14 cellular contexts compared by ENCODE assay signal in the genomic region with DNA sequence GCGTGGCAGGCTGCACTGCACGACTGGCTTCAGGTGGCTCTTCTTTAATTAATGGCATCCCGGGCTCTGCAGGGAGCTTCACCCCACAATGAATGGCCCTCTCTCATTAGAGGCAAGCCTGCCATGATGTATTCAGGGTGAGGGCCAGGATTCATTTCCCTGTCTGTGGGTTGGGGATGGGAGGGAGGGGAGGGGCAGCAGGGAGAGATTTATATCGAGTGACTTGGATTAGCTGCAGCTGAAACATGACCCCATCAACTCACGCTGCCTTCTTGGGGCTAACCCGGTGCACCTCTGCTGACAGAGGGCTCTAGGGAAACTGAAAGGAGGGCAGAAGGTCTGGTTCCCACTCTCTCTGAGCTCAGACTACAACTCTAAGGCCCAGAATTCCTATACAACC. TPM values are rescaled to one million over a fixed set of nuclear protein-coding genes. Genes with fewer than 3 reads are reported as not detected.
DNase-seq lines count a peak whose midpoint lies in the region; ATAC-seq and TF ChIP-seq lines count a peak whose summit lies in the region.
"Had no signal": no experiment of that assay in that cellular context is flagged by ENCODE, and none has a peak within 500 bp of the region (broad histone marks: within the 10 kb centered on the region; RNA-seq: fewer than 3 reads in every experiment).

No MANE protein-coding gene starts in this region.

- no peaks in the 10 kb centered on the region for H3K79me2 ChIP-seq in PC-9 (ENCODE audit: low read depth)

- H3K9me2 ChIP-seq in PC-9 (ENCODE audit: insufficient read depth) = no peaks in the 10 kb centered on the region

- H3K4me3 ChIP-seq in psoas muscle (no peak overlapping the region), PC-9 (no peak overlapping the region)
- H3K4me3 ChIP-seq in CD4-positive, alpha-beta memory T cell (ENCODE audit: low read length in 2 of 2) = no peak overlapping the region

- peaks cover 0 to 56% of the 10 kb centered on the region in 2 donors for H3K36me3 ChIP-seq in psoas muscle (ENCODE audit: insufficient read depth in 1 of 2, low read depth in 1 of 2)
- peaks cover 19% of the 10 kb centered on the region for H3K36me3 ChIP-seq in CD4-positive, alpha-beta memory T cell (ENCODE audit: insufficient read depth, low read length)
- peaks cover 14% of the 10 kb centered on the region; the same call in 1 of the 2 replicates for H3K36me3 ChIP-seq in PC-9 (ENCODE audit: low read depth)

- ATAC-seq in WTC11 = peak; percentile 52
- peak; percentile 61 to 91 (median 78) for ATAC-seq in psoas muscle
- ATAC-seq: CD8-positive, alpha-beta T cell; T-helper 17 cell had no signal

- H3K9me3 ChIP-seq in psoas muscle (no peaks in the 10 kb centered on the region), PC-9 (ENCODE audit: insufficient read depth, low read depth) (no peaks in the 10 kb centered on the region)
- no peaks in the 10 kb centered on the region for H3K9me3 ChIP-seq in CD4-positive, alpha-beta memory T cell (ENCODE audit: control insufficient read depth in 1 of 2, low read length in 2 of 2)

- H3K27me3 Mint-ChIP-seq in WTC11 (ENCODE audit: low read depth) = no peaks in the 10 kb centered on the region
- H3K27me3 Mint-ChIP-seq in CD4-positive, alpha-beta memory T cell = no peaks in the 10 kb centered on the region
- H3K27me3 Mint-ChIP-seq: T-helper 17 cell had no signal

- H3K27me3 ChIP-seq in psoas muscle (ENCODE audit: insufficient read depth in 3 of 3, low read length in 2 of 3) = no peaks in the 10 kb centered on the region
- H3K27me3 ChIP-seq in CD4-positive, alpha-beta memory T cell (ENCODE audit: insufficient read depth, low read length) = no peaks in the 10 kb centered on the region
- no peaks in the 10 kb centered on the region for H3K27me3 ChIP-seq in PC-9 (ENCODE audit: insufficient read depth, low read depth)

- H3K4me1 ChIP-seq in psoas muscle (peaks cover 29% of the 10 kb centered on the region), PC-9 (replicated peaks; ENCODE audit: insufficient read depth) (no peaks in the 10 kb centered on the region)
- H3K4me1 ChIP-seq in CD4-positive, alpha-beta memory T cell (ENCODE audit: insufficient read depth, low read length) = no peaks in the 10 kb centered on the region

- peaks cover 13% of the 10 kb centered on the region for H3K36me3 Mint-ChIP-seq in WTC11
- H3K36me3 Mint-ChIP-seq in CD4-positive, alpha-beta memory T cell = peaks cover 61 to 68% of the 10 kb centered on the region in 2 donors

- DNase-seq in NCI-H2029 treated with DMSO at 0.1 percent for 48 hours (lab: John Stamatoyannopoulos, UW) (peak; percentile 61), NCI-H510A treated with DMSO at 0.1 percent for 48 hours (lab: John Stamatoyannopoulos, UW) (peak; percentile 87), WTC11 (ENCODE audit: low spot score) (no peak), psoas muscle (no peak), cerebellum (ENCODE audit: low spot score) (no peak), PC-9 (no peak)
- no peak for DNase-seq in CD4-positive, alpha-beta memory T cell
- DNase-seq: ACHN; CD8-positive, alpha-beta T cell; Kasumi-1; NCI-H226; NCI-H774; SIG-M5; T-helper 17 cell had no signal

- no peak overlapping the region for H3K4me2 ChIP-seq in PC-9

- no peaks in the 10 kb centered on the region for H3F3A ChIP-seq in PC-9 (ENCODE audit: insufficient read depth, low read depth)

- no peak overlapping the region for H3K4me3 Mint-ChIP-seq in WTC11
- H3K4me3 Mint-ChIP-seq in CD4-positive, alpha-beta memory T cell = no peak overlapping the region
- H3K4me3 Mint-ChIP-seq: CD8-positive, alpha-beta T cell; T-helper 17 cell had no signal

- H3K27ac ChIP-seq in psoas muscle (peak overlapping the region; percentile 16), PC-9 (no peak overlapping the region)
- H3K27ac ChIP-seq in CD4-positive, alpha-beta memory T cell (ENCODE audit: low read depth, low read length) = no peak overlapping the region

- CTCF ChIA-PET in WTC11 (lab: Charles Lee) = interaction anchor here (1.4 to 2.0 kb wide), 2 partner anchors 63 to 84 kb away, joined by 4 to 7 read pairs; no protein-coding TSS in a partner anchor
- CTCF ChIA-PET in CD4-positive, alpha-beta memory T cell (lab: Charles Lee; ENCODE audit: partially characterized antibody) = no interaction called here
- CTCF ChIA-PET in PC-9 (lab: Charles Lee) = no interaction called here

- H4K20me1 ChIP-seq in PC-9 (ENCODE audit: insufficient read depth) = no peaks in the 10 kb centered on the region

- 23 to 32% (median 27%) methylated on average over 6 of the region's 6 CpGs for WGBS in psoas muscle, 3 donors

- no peak overlapping the region for H2AFZ ChIP-seq in PC-9

- intact Hi-C loops in psoas muscle (cut with DNase I) = no loop called here
- intact Hi-C loops in CD4-positive, alpha-beta memory T cell (cut with micrococcal nuclease) = no loop called here
- intact Hi-C loops in PC-9 (cut with micrococcal nuclease; ENCODE audit: unreplicated experiment) = no loop called here

- H3K9me3 Mint-ChIP-seq in WTC11 = no peaks in the 10 kb centered on the region
- H3K9me3 Mint-ChIP-seq in CD4-positive, alpha-beta memory T cell = no peaks in the 10 kb centered on the region
- H3K9me3 Mint-ChIP-seq: CD8-positive, alpha-beta T cell had no signal

- H3K4me1 Mint-ChIP-seq in WTC11 = 0 out of 2 replicates have a peak, but pooled peaks cover 4% of the 10 kb centered on the region
- H3K4me1 Mint-ChIP-seq in CD4-positive, alpha-beta memory T cell = peaks cover 0 to 4% (median 1%) of the 10 kb centered on the region in 4 donors

- POLR2A ChIA-PET in WTC11 (lab: Charles Lee) = no interaction called here
- POLR2A ChIA-PET in CD4-positive, alpha-beta memory T cell (lab: Charles Lee; ENCODE audit: partially characterized antibody) = no interaction called here
- POLR2A ChIA-PET in PC-9 (lab: Charles Lee; ENCODE audit: unreplicated experiment) = no interaction called here

- BruUV-seq in PC-9 (replicated peaks; lab: Mats Ljungman, UMichigan) = no TSS peak

- H3K27ac Mint-ChIP-seq in WTC11 = no peak overlapping the region
- no peak overlapping the region for H3K27ac Mint-ChIP-seq in CD4-positive, alpha-beta memory T cell
- H3K27ac Mint-ChIP-seq: CD8-positive, alpha-beta T cell; T-helper 17 cell had no signal

- no peak for TF ChIP-seq CTCF in WTC11 (IDR thresholded peaks at IDR 0.05)
- TF ChIP-seq CTCF in psoas muscle (IDR thresholded peaks at IDR 0.05) = no peak
- no peak for TF ChIP-seq CTCF in PC-9 (conservative IDR thresholded peaks at IDR 0.05)

TF ChIP-seq in WTC11, 78 proteins besides CTCF, POLR2A, EP300 and RAD21:
- no peak for TF ChIP-seq ZNF317 (CRISPR knock-in tag; IDR thresholded peaks at IDR 0.05; ENCODE audit: borderline replicate concordance, low read depth)
- TF ChIP-seq ZNF219 (CRISPR knock-in tag; IDR thresholded peaks at IDR 0.05; ENCODE audit: borderline replicate concordance) = no peak
- TF ChIP-seq, protein P1, sequence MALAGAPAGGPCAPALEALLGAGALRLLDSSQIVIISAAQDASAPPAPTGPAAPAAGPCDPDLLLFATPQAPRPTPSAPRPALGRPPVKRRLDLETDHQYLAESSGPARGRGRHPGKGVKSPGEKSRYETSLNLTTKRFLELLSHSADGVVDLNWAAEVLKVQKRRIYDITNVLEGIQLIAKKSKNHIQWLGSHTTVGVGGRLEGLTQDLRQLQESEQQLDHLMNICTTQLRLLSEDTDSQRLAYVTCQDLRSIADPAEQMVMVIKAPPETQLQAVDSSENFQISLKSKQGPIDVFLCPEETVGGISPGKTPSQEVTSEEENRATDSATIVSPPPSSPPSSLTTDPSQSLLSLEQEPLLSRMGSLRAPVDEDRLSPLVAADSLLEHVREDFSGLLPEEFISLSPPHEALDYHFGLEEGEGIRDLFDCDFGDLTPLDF (CRISPR knock-in tag; IDR thresholded peaks at IDR 0.05) = no peak
- TF ChIP-seq, protein P2, sequence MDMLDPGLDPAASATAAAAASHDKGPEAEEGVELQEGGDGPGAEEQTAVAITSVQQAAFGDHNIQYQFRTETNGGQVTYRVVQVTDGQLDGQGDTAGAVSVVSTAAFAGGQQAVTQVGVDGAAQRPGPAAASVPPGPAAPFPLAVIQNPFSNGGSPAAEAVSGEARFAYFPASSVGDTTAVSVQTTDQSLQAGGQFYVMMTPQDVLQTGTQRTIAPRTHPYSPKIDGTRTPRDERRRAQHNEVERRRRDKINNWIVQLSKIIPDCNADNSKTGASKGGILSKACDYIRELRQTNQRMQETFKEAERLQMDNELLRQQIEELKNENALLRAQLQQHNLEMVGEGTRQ (CRISPR knock-in tag; IDR thresholded peaks at IDR 0.05) = no peak
- TF ChIP-seq ZNF232 (CRISPR knock-in tag; IDR thresholded peaks at IDR 0.05) = no peak
- no peak for TF ChIP-seq EMX1 (CRISPR knock-in tag; IDR thresholded peaks at IDR 0.05)
- TF ChIP-seq GABPB1 (CRISPR knock-in tag; IDR thresholded peaks at IDR 0.05) = no peak
- no peak for TF ChIP-seq NFYB (CRISPR knock-in tag; conservative IDR thresholded peaks at IDR 0.05; ENCODE audit: low read depth)
- TF ChIP-seq, protein P3, sequence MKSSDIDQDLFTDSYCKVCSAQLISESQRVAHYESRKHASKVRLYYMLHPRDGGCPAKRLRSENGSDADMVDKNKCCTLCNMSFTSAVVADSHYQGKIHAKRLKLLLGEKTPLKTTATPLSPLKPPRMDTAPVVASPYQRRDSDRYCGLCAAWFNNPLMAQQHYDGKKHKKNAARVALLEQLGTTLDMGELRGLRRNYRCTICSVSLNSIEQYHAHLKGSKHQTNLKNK (CRISPR knock-in tag; IDR thresholded peaks at IDR 0.05) = no peak
- TF ChIP-seq ZNF138 (CRISPR knock-in tag; conservative IDR thresholded peaks at IDR 0.05) = no peak
- TF ChIP-seq, protein P4, sequence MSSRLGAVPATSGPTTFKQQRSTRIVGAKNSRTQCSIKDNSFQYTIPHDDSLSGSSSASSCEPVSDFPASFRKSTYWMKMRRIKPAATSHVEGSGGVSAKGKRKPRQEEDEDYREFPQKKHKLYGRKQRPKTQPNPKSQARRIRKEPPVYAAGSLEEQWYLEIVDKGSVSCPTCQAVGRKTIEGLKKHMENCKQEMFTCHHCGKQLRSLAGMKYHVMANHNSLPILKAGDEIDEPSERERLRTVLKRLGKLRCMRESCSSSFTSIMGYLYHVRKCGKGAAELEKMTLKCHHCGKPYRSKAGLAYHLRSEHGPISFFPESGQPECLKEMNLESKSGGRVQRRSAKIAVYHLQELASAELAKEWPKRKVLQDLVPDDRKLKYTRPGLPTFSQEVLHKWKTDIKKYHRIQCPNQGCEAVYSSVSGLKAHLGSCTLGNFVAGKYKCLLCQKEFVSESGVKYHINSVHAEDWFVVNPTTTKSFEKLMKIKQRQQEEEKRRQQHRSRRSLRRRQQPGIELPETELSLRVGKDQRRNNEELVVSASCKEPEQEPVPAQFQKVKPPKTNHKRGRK (CRISPR knock-in tag; IDR thresholded peaks at IDR 0.05; ENCODE audit: borderline replicate concordance) = no peak

RNA-seq across cellular contexts. Expression of a gene that starts 54.2 kb away (rescaled TPM):
- total RNA-seq in WTC11 (2021) = 74.7 to 76.1 TPM (median 75.2 TPM) in 3 replicates
- 10 to 100 TPM; 58.4 to 65.1 (median 61.7) TPM for total RNA-seq in psoas muscle
- 10 to 100 TPM; 50.4 to 96.8 (median 55.2) TPM for polyA plus RNA-seq in psoas muscle
- total RNA-seq in CD4-positive, alpha-beta memory T cell = 10 to 100 TPM; 26.4 to 29.6 TPM
- polyA plus RNA-seq in CD4-positive, alpha-beta memory T cell = 10 to 100 TPM; 33.7 to 59.4 TPM
- total RNA-seq in cerebellum = 44.3 TPM
- 120 and 133 TPM in 2 replicates for total RNA-seq in PC-9 (2021)

Comparison
In these comparisons a context has a peak if more than half of its experiments do, and no peak if none do; other contexts are left out.
1. DNase-seq: peak in NCI-H2029 treated with DMSO at 0.1 percent for 48 hours (single experiment) and NCI-H510A treated with DMSO at 0.1 percent for 48 hours (single experiment); none in WTC11 (single experiment), psoas muscle (0 of 2), CD4-positive, alpha-beta memory T cell (0 of 5), cerebellum (single experiment) and PC-9 (0 of 2).